Comparison of ENCODE assay signal across 8 cellular contexts in genomic region chr6:155171109-155171746, GRCh38.
DNase-seq lines count a peak whose midpoint lies in the region; ATAC-seq, FAIRE-seq and TF ChIP-seq lines count a peak whose summit lies in the region.

No MANE protein-coding gene starts in this region.

- H3K4me2 ChIP-seq in osteoblast (ENCODE audit: insufficient read depth, low read length) = peak overlapping the region; percentile 77

- peak; percentile 82 for ATAC-seq in esophagus mucosa

- TF ChIP-seq POLR2A in tibial nerve (IDR thresholded peaks at IDR 0.05) = no peak

- H3K36me3 ChIP-seq in osteoblast (ENCODE audit: insufficient read depth, low read length) (peaks cover 11% of the 10 kb centered on the region), tibial nerve (no peaks in the 10 kb centered on the region)

- H3K4me1 ChIP-seq in osteoblast (ENCODE audit: insufficient read depth, low read length) = peaks cover 19% of the 10 kb centered on the region
- H3K4me1 ChIP-seq in tibial nerve = peaks cover 0 to 24% (median 11%) of the 10 kb centered on the region in 4 donors

- H3K27me3 ChIP-seq in osteoblast (ENCODE audit: insufficient read depth, low read length) (no peaks in the 10 kb centered on the region), tibial nerve (no peaks in the 10 kb centered on the region)

- peak in 1 of 2 donors; percentile 55 for TF ChIP-seq EP300 in tibial nerve (IDR thresholded peaks at IDR 0.05)

- H3K27ac ChIP-seq in osteoblast (ENCODE audit: low read depth, low read length) (peak overlapping the region; percentile 68), tibial nerve (peak overlapping the region in 3 of 4 donors; percentile 15 to 69 (median 48))

- H3K4me3 ChIP-seq in HFF-Myc (replicated peaks; ENCODE audit: low read depth, low read length) (no peak overlapping the region), osteoblast (ENCODE audit: insufficient read depth, low read length) (peak overlapping the region; percentile 43), tibial nerve (peak overlapping the region in 1 of 4 donors; percentile 17)

- in situ Hi-C loops in GM13976 (cut with MboI; ENCODE audit: low sequenced_read_pairs, unreplicated experiment) = loop anchor here (10.0 kb wide), 1 partner anchor 496 kb away; no protein-coding TSS in a partner anchor

- H4K20me1 ChIP-seq in osteoblast (ENCODE audit: insufficient read depth, low read length) = no peaks in the 10 kb centered on the region

- no peaks in the 10 kb centered on the region for H3K9me3 ChIP-seq in osteoblast (ENCODE audit: low read depth, low read length)
- no peaks in the 10 kb centered on the region for H3K9me3 ChIP-seq in tibial nerve

- no peak overlapping the region for H2AFZ ChIP-seq in osteoblast (ENCODE audit: low read length)

- no peak for FAIRE-seq in D721Med (lab: Jason Lieb, UNC)

- DNase-seq in GM13976 (ENCODE audit: low spot score) (peak; percentile 81), HFF-Myc (ENCODE audit: extremely low read depth, low read depth) (peak; percentile 84), NCI-H1105 treated with DMSO at 0.1 percent for 48 hours (lab: John Stamatoyannopoulos, UW) (peak; percentile 51), osteoblast (ENCODE audit: insufficient read length, low spot score, missing footprints) (peak; percentile 95), tibial nerve (ENCODE audit: low spot score in 2 of 2) (peak in 1 of 2 donors; percentile 28), D721Med (ENCODE audit: insufficient read length, low spot score) (no peak)
- peak in 2 of 3 experiments; percentile 51 to 75 for DNase-seq in activated CD8-positive, alpha-beta memory T cell treated with anti-CD3 and anti-CD28 coated beads for 48 hours (ENCODE audit: low read depth in 2 of 3, low spot score in 2 of 3)

- H3K79me2 ChIP-seq in osteoblast (ENCODE audit: insufficient read depth, low read length) = no peaks in the 10 kb centered on the region

- 14 to 15% methylated on average over 6 of the region's 6 CpGs for WGBS in tibial nerve, 2 donors

- TF ChIP-seq CTCF in GM13976 (IDR thresholded peaks at IDR 0.05; ENCODE audit: borderline replicate concordance, control extremely low read depth, extremely low read depth, insufficient read depth, missing control alignments) (no peak), HFF-Myc (IDR thresholded peaks at IDR 0.05; ENCODE audit: low read depth, low read length, missing control alignments) (no peak), osteoblast (IDR thresholded peaks at IDR 0.05; ENCODE audit: extremely low read depth, low read depth, low read length) (no peak), tibial nerve (IDR thresholded peaks at IDR 0.05) (no peak), D721Med (IDR thresholded peaks at IDR 0.05; ENCODE audit: insufficient read depth, missing control alignments) (no peak)
